In genomic region chr14:97350894-97351713, GRCh38 we compare ENCODE assay signal across 20 cellular contexts.
"Had no signal": no experiment of that assay in that cellular context is flagged by ENCODE, and none has a peak within 500 bp of the region (broad histone marks: within the 10 kb centered on the region; RNA-seq: fewer than 3 reads in every experiment).

No MANE protein-coding gene starts in this region.

- H3K4me1 Mint-ChIP-seq: WTC11 had no signal

- H3K36me3 Mint-ChIP-seq: natural killer cell, WTC11 had no signal

- H3K9me3 Mint-ChIP-seq: central memory CD8-positive, alpha-beta T cell; natural killer cell had no signal

- DNase-seq: activated CD8-positive, alpha-beta memory T cell treated with anti-CD3 and anti-CD28 coated beads, Interleukin-2, amount 50 U/mL, for 48 hours; activated effector memory CD4-positive, alpha-beta T cell treated with anti-CD3 and anti-CD28 coated beads, Interleukin-2, amount 50 U/mL, for 16 hours; activated naive CD4-positive, alpha-beta T cell treated with anti-CD3 and anti-CD28 coated beads, Interleukin-2, amount 10 ng/mL, durations not matched to agents 7 days and 5 days; activated T-cell treated with anti-CD3 and anti-CD28 coated beads, Interleukin-2, amount 50 U/mL, for 48 hours; aorta; brain microvascular endothelial cell; heart left ventricle; natural killer cell; ovary; psoas muscle; stimulated activated CD4-positive, alpha-beta T cell treated with anti-CD3 and anti-CD28 coated beads, Interleukin-12 subunit alpha, Interleukin-12 subunit beta, amount 100 ng/mL, for 4 hours; T1000; transverse colon had no signal

- H3K27me3 Mint-ChIP-seq: central memory CD8-positive, alpha-beta T cell; stimulated activated naive CD8-positive, alpha-beta T cell treated with anti-CD3 and anti-CD28 coated beads, Interleukin-15, Interleukin-2, amounts not matched to agents 100 ng/mL and 50 ng/mL, for 24 hours had no signal

- ATAC-seq: heart left ventricle, natural killer cell, psoas muscle, WTC11 had no signal

- FAIRE-seq: colon, keratinocyte, urothelium cell line had no signal

- H3K27ac Mint-ChIP-seq: activated naive CD4-positive, alpha-beta T cell treated with anti-CD3 and anti-CD28 coated beads, Interleukin-2, amount 10 ng/mL, durations not matched to agents 7 days and 5 days; natural killer cell; stimulated activated naive CD8-positive, alpha-beta T cell treated with anti-CD3 and anti-CD28 coated beads, Interleukin-15, Interleukin-2, amounts not matched to agents 100 ng/mL and 50 ng/mL, for 24 hours; T-helper 1 cell treated with Interleukin-12 subunit alpha and Interleukin-12 subunit beta and Interleukin-4 antibody, amounts not matched to agents 30 μg/mL and 1 μg/mL, for 36 hours; WTC11 had no signal

- H3K4me3 Mint-ChIP-seq: activated naive CD4-positive, alpha-beta T cell treated with anti-CD3 and anti-CD28 coated beads, Interleukin-2, amount 10 ng/mL, durations not matched to agents 7 days and 5 days; central memory CD8-positive, alpha-beta T cell; natural killer cell; stimulated activated naive CD8-positive, alpha-beta T cell treated with anti-CD3 and anti-CD28 coated beads, Interleukin-15, Interleukin-2, amounts not matched to agents 100 ng/mL and 50 ng/mL, for 24 hours; T-helper 1 cell treated with Interleukin-12 subunit alpha and Interleukin-12 subunit beta and Interleukin-4 antibody, amounts not matched to agents 30 μg/mL and 1 μg/mL, for 36 hours; WTC11 had no signal
